In genomic region chr3:114411811-114412803, GRCh38 we compare ENCODE assay signal across 8 cellular contexts.
DNase-seq lines count a peak whose midpoint lies in the region; ATAC-seq lines count a peak whose summit lies in the region.

No MANE protein-coding gene starts in this region.

- no peaks in the 10 kb centered on the region for H3K9me3 ChIP-seq in iPS-20b (ENCODE audit: insufficient read depth, low read depth, low read length)
- no peaks in the 10 kb centered on the region for H3K9me3 ChIP-seq in CD4-positive, alpha-beta memory T cell (ENCODE audit: control insufficient read depth in 1 of 2, low read length in 2 of 2)

- peaks cover 0 to 9% of the 10 kb centered on the region in 2 donors for H3K36me3 Mint-ChIP-seq in CD4-positive, alpha-beta memory T cell

- peak overlapping the region in 1 of 7 donors; percentile 28 for H3K27ac Mint-ChIP-seq in CD4-positive, alpha-beta memory T cell

- H3K4me3 Mint-ChIP-seq in CD4-positive, alpha-beta memory T cell, result no peak overlapping the region

- H3K4me3 ChIP-seq in iPS-20b (ENCODE audit: low read length), result peak overlapping the region; percentile 15; the same call in 1 of the 2 replicates
- no peak overlapping the region for H3K4me3 ChIP-seq in CD4-positive, alpha-beta memory T cell (ENCODE audit: low read length in 2 of 2)

- ATAC-seq in GM18502 (IDR thresholded peaks at IDR 0.05; ENCODE audit: poor library complexity, unreplicated experiment), result peak; percentile 74
- peak; percentile 52 for ATAC-seq in HG02678 (IDR thresholded peaks at IDR 0.05; ENCODE audit: unreplicated experiment)
- no peak for ATAC-seq in GM21786 (IDR thresholded peaks at IDR 0.05; ENCODE audit: unreplicated experiment)

- H3K27me3 Mint-ChIP-seq in CD4-positive, alpha-beta memory T cell, result no peaks in the 10 kb centered on the region

- H3K27ac ChIP-seq in iPS-20b (ENCODE audit: low read length) (no peak overlapping the region), temporal lobe (ENCODE audit: low read depth, low read length) (peak overlapping the region; percentile 14)
- no peak overlapping the region for H3K27ac ChIP-seq in CD4-positive, alpha-beta memory T cell (ENCODE audit: low read depth, low read length)

- CTCF ChIA-PET in CD4-positive, alpha-beta memory T cell (lab: Charles Lee; ENCODE audit: partially characterized antibody), result interaction anchor here (1.7 to 3.8 kb wide), 4 partner anchors 28 to 262 kb away, joined by 5 to 27 read pairs (median 10); no protein-coding TSS in a partner anchor

- H3K27me3 ChIP-seq in iPS-20b (ENCODE audit: insufficient read depth, low read length), result no peaks in the 10 kb centered on the region
- no peaks in the 10 kb centered on the region for H3K27me3 ChIP-seq in CD4-positive, alpha-beta memory T cell (ENCODE audit: insufficient read depth, low read length)

- intact Hi-C loops in CD4-positive, alpha-beta memory T cell (cut with micrococcal nuclease), result no loop called here

- H3K4me1 ChIP-seq in iPS-20b (ENCODE audit: insufficient read depth, low read length), result peaks cover 50% of the 10 kb centered on the region
- H3K4me1 ChIP-seq in CD4-positive, alpha-beta memory T cell (ENCODE audit: insufficient read depth, low read length), result no peaks in the 10 kb centered on the region

- no peaks in the 10 kb centered on the region for H3K9me3 Mint-ChIP-seq in CD4-positive, alpha-beta memory T cell

- no peaks in the 10 kb centered on the region for H3K36me3 ChIP-seq in iPS-20b (ENCODE audit: insufficient read depth, low read depth, low read length)
- no peaks in the 10 kb centered on the region for H3K36me3 ChIP-seq in CD4-positive, alpha-beta memory T cell (ENCODE audit: insufficient read depth, low read length)

- H3K4me1 Mint-ChIP-seq in CD4-positive, alpha-beta memory T cell, result peaks cover 4 to 12% (median 9%) of the 10 kb centered on the region in 4 donors

- H3K9ac ChIP-seq in iPS-20b (ENCODE audit: low read depth, low read length), result peak overlapping the region; percentile 52; the same call in 1 of the 2 replicates

- POLR2A ChIA-PET in CD4-positive, alpha-beta memory T cell (lab: Charles Lee; ENCODE audit: partially characterized antibody), result no interaction called here

- peak; percentile 54 for DNase-seq in activated CD8-positive, alpha-beta memory T cell treated with anti-CD3 and anti-CD28 coated beads, Interleukin-2, amount 50 U/mL, for 48 hours
- no peak for DNase-seq in CD4-positive, alpha-beta memory T cell
- no peak for DNase-seq in cerebellum (ENCODE audit: low spot score)
